In genomic region chr16:11253995-11254912, GRCh38 we compare ENCODE assay signal across 9 cellular contexts. TPM values are rescaled to one million over a fixed set of nuclear protein-coding genes. Genes with fewer than 3 reads are reported as not detected.
DNase-seq lines count a peak whose midpoint lies in the region; ATAC-seq, FAIRE-seq and TF ChIP-seq lines count a peak whose summit lies in the region.
"Had no signal": no experiment of that assay in that cellular context is flagged by ENCODE, and none has a peak within 500 bp of the region (broad histone marks: within the 10 kb centered on the region; RNA-seq: fewer than 3 reads in every experiment).

No MANE protein-coding gene starts in this region.

- H3K4me2 ChIP-seq in Loucy (ENCODE audit: low read depth, low read length, poor library complexity, severe bottlenecking): peak overlapping the region; percentile 83

- H3K27me3 ChIP-seq in AG04450 (ENCODE audit: control insufficient read depth, insufficient read depth, low read length) (no peaks in the 10 kb centered on the region), Loucy (ENCODE audit: insufficient read depth, low read length, poor library complexity, severe bottlenecking) (no peaks in the 10 kb centered on the region), bronchial epithelial cell (ENCODE audit: control insufficient read depth, insufficient read depth, low read length) (no peaks in the 10 kb centered on the region), muscle layer of colon (ENCODE audit: control insufficient read depth in 1 of 2, insufficient read depth in 2 of 2, low read length in 2 of 2) (no peaks in the 10 kb centered on the region)

- no peaks in the 10 kb centered on the region for H3K36me3 ChIP-seq in Loucy (ENCODE audit: insufficient read depth, low read length)
- H3K36me3 ChIP-seq in bronchial epithelial cell (ENCODE audit: control insufficient read depth, insufficient read depth, low read length): no peaks in the 10 kb centered on the region
- H3K36me3 ChIP-seq in muscle layer of colon (ENCODE audit: insufficient read depth, low read length): no peaks in the 10 kb centered on the region

- ATAC-seq in HG02623 (IDR thresholded peaks at IDR 0.05; ENCODE audit: unreplicated experiment): no peak
- no peak for ATAC-seq in HG03108 (IDR thresholded peaks at IDR 0.05; ENCODE audit: unreplicated experiment)
- ATAC-seq in GM18870 (IDR thresholded peaks at IDR 0.05; ENCODE audit: unreplicated experiment): no peak

- no peak for TF ChIP-seq CTCF in AG04450 (IDR thresholded peaks at IDR 0.05; ENCODE audit: low read depth, low read length)
- TF ChIP-seq CTCF in Loucy (conservative IDR thresholded peaks at IDR 0.05; ENCODE audit: low read length): no peak
- no peak for TF ChIP-seq CTCF in bronchial epithelial cell (IDR thresholded peaks at IDR 0.05; ENCODE audit: insufficient read depth, low read length, severe bottlenecking)

- H3K9me2 ChIP-seq in Loucy (replicated peaks; ENCODE audit: low read depth, low read length): no peaks in the 10 kb centered on the region

- peak overlapping the region; percentile 97 for H3K4me3 ChIP-seq in AG04450 (ENCODE audit: low read depth, low read length)
- peak overlapping the region; percentile 87 for H3K4me3 ChIP-seq in Loucy (ENCODE audit: low read length, poor library complexity, severe bottlenecking)
- H3K4me3 ChIP-seq in bronchial epithelial cell (ENCODE audit: low read depth, low read length): peak overlapping the region; percentile 70
- peak overlapping the region; percentile 65 to 83 for H3K4me3 ChIP-seq in muscle layer of colon (ENCODE audit: low read depth in 1 of 2, low read length in 2 of 2)

- H3F3A ChIP-seq in Loucy (ENCODE audit: low read depth): no peaks in the 10 kb centered on the region

- H3K27ac ChIP-seq in AG04450 (ENCODE audit: low read depth, low read length): peak overlapping the region; percentile 65
- peak overlapping the region; percentile 69 for H3K27ac ChIP-seq in muscle layer of colon (ENCODE audit: low read depth, low read length)

- FAIRE-seq in bronchial epithelial cell (lab: Jason Lieb, UNC): no peak

- POLR2A ChIA-PET in AG04450 (lab: Yijun Ruan, JAX): interaction anchor here (0.5 to 2.8 kb wide), 19 partner anchors 53 to 290 kb away, joined by 3 to 39 read pairs (median 5); no protein-coding TSS in a partner anchor

- H3K9ac ChIP-seq in Loucy (ENCODE audit: low read depth, low read length, poor library complexity, severe bottlenecking) (peak overlapping the region; percentile 69), muscle layer of colon (ENCODE audit: low read length) (no peak overlapping the region)

- peaks cover 21% of the 10 kb centered on the region for H3K4me1 ChIP-seq in Loucy (ENCODE audit: insufficient read depth, low read length, poor library complexity, severe bottlenecking)
- peaks cover 21% of the 10 kb centered on the region for H3K4me1 ChIP-seq in muscle layer of colon (ENCODE audit: insufficient read depth, low read length)

- peaks cover 29% of the 10 kb centered on the region for H3K79me2 ChIP-seq in Loucy (ENCODE audit: insufficient read depth, low read length)

- DNase-seq in AG04450 (ENCODE audit: low read depth, low spot score) (no peak), bronchial epithelial cell (ENCODE audit: low read depth) (no peak), glomerular visceral epithelial cell (ENCODE audit: extremely low spot score) (no peak)

- CTCF ChIA-PET in AG04450 (lab: Charles Lee): interaction anchor here (0.6 to 6.2 kb wide), 15 partner anchors 43 to 306 kb away, joined by 3 to 92 read pairs (median 7); no protein-coding TSS in a partner anchor

- H2AFZ ChIP-seq in Loucy (ENCODE audit: low read length): no peak overlapping the region

- peaks cover 6% of the 10 kb centered on the region; the same call in 1 of the 2 replicates for H3K9me3 ChIP-seq in AG04450 (ENCODE audit: control insufficient read depth, insufficient read depth, low read length)
- no peaks in the 10 kb centered on the region for H3K9me3 ChIP-seq in Loucy (ENCODE audit: insufficient read depth, low read depth, low read length)
- H3K9me3 ChIP-seq in muscle layer of colon (ENCODE audit: low read length): no peaks in the 10 kb centered on the region

- H4K20me1 ChIP-seq in Loucy (ENCODE audit: insufficient read depth, low read length, poor library complexity, severe bottlenecking): peaks cover 6% of the 10 kb centered on the region

RNA-seq across cellular contexts. Expression of gene SOCS1, which starts 1.8 kb away (rescaled TPM):
- 11.6 and 21.9 TPM in 2 replicates for polyA plus RNA-seq in AG04450 (2011; rRNA removed)
- 18.1 and 18.9 TPM in 2 replicates for polyA minus RNA-seq in AG04450 (2011; rRNA and poly(A)+ RNA removed)
- total RNA-seq in bronchial epithelial cell: 0.77 and 0.79 TPM in 2 replicates

RNA-seq across cellular contexts. Expression of gene TNP2, which starts 14.9 kb away (rescaled TPM):
- not detected in 2 replicates for polyA plus RNA-seq in AG04450 (2011; rRNA removed)
- not detected in 2 replicates for polyA minus RNA-seq in AG04450 (2011; rRNA and poly(A)+ RNA removed)
- total RNA-seq in bronchial epithelial cell: not detected in 2 replicates
- total RNA-seq: glomerular endothelial cell had no signal

RNA-seq across cellular contexts. Expression of gene PRM3, which starts 19.2 kb away (rescaled TPM):
- polyA plus RNA-seq in AG04450 (2011; rRNA removed): not detected in 2 replicates
- not detected in 2 replicates for polyA minus RNA-seq in AG04450 (2011; rRNA and poly(A)+ RNA removed)
- total RNA-seq in bronchial epithelial cell: not detected in 2 replicates
- total RNA-seq: glomerular endothelial cell had no signal

RNA-seq across cellular contexts. Expression of gene PRM2, which starts 22.0 kb away (rescaled TPM):
- polyA plus RNA-seq in AG04450 (2011; rRNA removed): not detected in 2 replicates
- polyA minus RNA-seq in AG04450 (2011; rRNA and poly(A)+ RNA removed): not detected in 2 replicates
- total RNA-seq in bronchial epithelial cell: not detected in 2 replicates
- total RNA-seq: glomerular endothelial cell had no signal

RNA-seq across cellular contexts. Expression of gene PRM1, which starts 26.9 kb away (rescaled TPM):
- polyA plus RNA-seq in AG04450 (2011; rRNA removed): not detected in 2 replicates
- not detected in 2 replicates for polyA minus RNA-seq in AG04450 (2011; rRNA and poly(A)+ RNA removed)
- not detected in 2 replicates for total RNA-seq in bronchial epithelial cell
- total RNA-seq: glomerular endothelial cell had no signal
